Comparison of ENCODE assay signal across 9 cellular contexts in genomic region chr1:22450421-22451021, GRCh38. TPM values are rescaled to one million over a fixed set of nuclear protein-coding genes. Genes with fewer than 3 reads are reported as not detected.
DNase-seq lines count a peak whose midpoint lies in the region; ATAC-seq and TF ChIP-seq lines count a peak whose summit lies in the region.
"Had no signal": no experiment of that assay in that cellular context is flagged by ENCODE, and none has a peak within 500 bp of the region (broad histone marks: within the 10 kb centered on the region; RNA-seq: fewer than 3 reads in every experiment).

No MANE protein-coding gene starts in this region.

- H3K36me3 ChIP-seq in upper lobe of right lung: no peaks in the 10 kb centered on the region

- no peaks in the 10 kb centered on the region for H3K27me3 ChIP-seq in upper lobe of right lung

- ATAC-seq in activated naive CD4-positive, alpha-beta T cell treated with anti-CD3 and anti-CD28 coated beads, Interleukin-2, amount 50 U/mL, for 72 hours: peak in 1 of 2 donors; percentile 12
- ATAC-seq in natural killer cell: no peak
- ATAC-seq in HG02938 (IDR thresholded peaks at IDR 0.05; ENCODE audit: unreplicated experiment): no peak
- ATAC-seq in upper lobe of right lung: no peak
- ATAC-seq in GM21390 (IDR thresholded peaks at IDR 0.05; ENCODE audit: unreplicated experiment): no peak
- ATAC-seq: SK-N-SH treated with all-trans-retinoic acid at 6 μM for 48 hours had no signal

- DNase-seq in DMS153 (lab: John Stamatoyannopoulos, UW) (peak; percentile 93), NCI-H1417 treated with DMSO at 0.1 percent for 48 hours (lab: John Stamatoyannopoulos, UW) (peak; percentile 31), natural killer cell (no peak), upper lobe of right lung (no peak), C1 segment of cervical spinal cord (lab: John Stamatoyannopoulos, UW) (no peak)
- no peak for DNase-seq in activated naive CD4-positive, alpha-beta T cell treated with anti-CD3 and anti-CD28 coated beads, Interleukin-2, amount 50 U/mL, for 72 hours (ENCODE audit: low spot score in 2 of 2)

- H3K27ac ChIP-seq in upper lobe of right lung: no peak overlapping the region

- peak overlapping the region; percentile 60 to 90 for H3K27ac Mint-ChIP-seq in activated naive CD4-positive, alpha-beta T cell treated with anti-CD3 and anti-CD28 coated beads, Interleukin-2, amount 50 U/mL, for 72 hours
- H3K27ac Mint-ChIP-seq in natural killer cell: peak overlapping the region; percentile 97 to 98

- peaks cover 7 to 13% of the 10 kb centered on the region in 2 donors for H3K36me3 Mint-ChIP-seq in activated naive CD4-positive, alpha-beta T cell treated with anti-CD3 and anti-CD28 coated beads, Interleukin-2, amount 50 U/mL, for 72 hours
- no peaks in the 10 kb centered on the region for H3K36me3 Mint-ChIP-seq in natural killer cell

- TF ChIP-seq CTCF in natural killer cell (IDR thresholded peaks at IDR 0.05) (no peak), upper lobe of right lung (IDR thresholded peaks at IDR 0.05) (no peak)

- H3K27me3 Mint-ChIP-seq in natural killer cell (ENCODE audit: low read depth in 2 of 2): peaks cover 4 to 10% of the 10 kb centered on the region in 2 donors

- intact Hi-C loops in natural killer cell (cut with micrococcal nuclease) (loop anchor here (2.0 to 5.0 kb wide), 2 partner anchors 22 to 668 kb away; partner anchors contain the start of gene USP48), upper lobe of right lung (cut with DNase I) (no loop called here)

- peaks cover 0 to 6% of the 10 kb centered on the region in 2 donors for H3K9me3 Mint-ChIP-seq in activated naive CD4-positive, alpha-beta T cell treated with anti-CD3 and anti-CD28 coated beads, Interleukin-2, amount 50 U/mL, for 72 hours
- H3K9me3 Mint-ChIP-seq in natural killer cell: no peaks in the 10 kb centered on the region

- H3K9me3 ChIP-seq in upper lobe of right lung: no peaks in the 10 kb centered on the region

- peaks cover 20 to 28% of the 10 kb centered on the region in 2 donors for H3K4me1 Mint-ChIP-seq in natural killer cell

- no peak overlapping the region for H3K4me3 ChIP-seq in upper lobe of right lung

- peaks cover 16% of the 10 kb centered on the region for H3K4me1 ChIP-seq in upper lobe of right lung

- peak overlapping the region; percentile 98 for H3K4me3 Mint-ChIP-seq in natural killer cell

RNA-seq across cellular contexts. Expression of gene ZBTB40, which starts 1.1 kb away (rescaled TPM):
- 10 to 100 TPM; 15.9 to 16.3 TPM for total RNA-seq in activated naive CD4-positive, alpha-beta T cell treated with anti-CD3 and anti-CD28 coated beads, Interleukin-2, amount 50 U/mL, for 72 hours
- total RNA-seq in natural killer cell (10 to 100 TPM; 32.9 to 37.6 (median 36.7) TPM), upper lobe of right lung (24.9 TPM)

Comparison
In these comparisons a context has a peak if more than half of its experiments do, and no peak if none do; other contexts are left out.
1. DNase-seq: peak in DMS153 (single experiment) and NCI-H1417 treated with DMSO at 0.1 percent for 48 hours (single experiment); none in activated naive CD4-positive, alpha-beta T cell treated with anti-CD3 and anti-CD28 coated beads, Interleukin-2, amount 50 U/mL, for 72 hours (0 of 2), natural killer cell (single experiment), upper lobe of right lung (single experiment) and C1 segment of cervical spinal cord (0 of 14).